ENCODE assay signal across 8 cellular contexts in the genomic region with DNA sequence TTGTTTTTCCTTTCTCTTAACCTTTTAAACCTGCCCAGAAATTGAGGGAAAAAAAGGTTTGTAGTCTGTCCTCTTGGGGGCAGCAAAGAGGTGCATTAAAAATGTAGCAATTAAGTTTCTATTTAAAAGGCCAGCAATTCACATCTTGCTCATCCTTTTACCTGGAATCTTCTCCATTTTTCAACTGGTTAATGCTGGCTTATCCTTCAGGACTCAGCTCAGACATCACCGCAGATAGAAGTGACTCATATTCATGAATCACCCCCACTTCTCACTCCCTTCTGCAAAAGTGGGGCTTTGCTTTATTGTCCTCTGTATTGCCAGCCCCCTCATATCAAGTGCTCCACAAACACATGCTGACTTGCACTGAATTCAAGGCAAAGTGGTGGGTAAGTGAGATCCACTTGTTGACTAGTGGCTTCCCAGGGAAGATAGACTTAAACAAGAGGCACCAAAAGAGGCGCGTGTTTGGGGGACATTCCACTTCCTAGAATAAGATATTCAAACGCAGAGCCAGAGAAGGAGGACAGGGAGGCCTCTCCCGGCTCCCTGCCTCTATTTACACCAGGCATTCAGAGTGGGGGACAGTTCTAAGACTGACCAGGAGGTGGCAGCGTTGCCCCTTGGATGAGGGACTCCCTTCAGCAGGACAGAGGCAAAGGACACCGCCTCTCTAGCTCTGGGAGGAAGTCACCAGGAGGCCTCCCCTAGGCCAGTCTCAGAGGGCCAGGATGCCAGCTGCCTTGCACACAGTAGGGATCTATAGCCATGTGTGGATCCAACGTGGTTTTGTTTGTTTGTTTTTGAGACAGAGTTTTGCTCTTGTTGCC. TPM values are rescaled to one million over a fixed set of nuclear protein-coding genes. Genes with fewer than 3 reads are reported as not detected.
DNase-seq lines count a peak whose midpoint lies in the region; ATAC-seq and TF ChIP-seq lines count a peak whose summit lies in the region.

No MANE protein-coding gene starts in this region.

- peaks cover 0 to 2% of the 10 kb centered on the region in 2 donors for H3K27me3 Mint-ChIP-seq in CD8-positive, alpha-beta memory T cell
- H3K27me3 Mint-ChIP-seq in activated T-helper 2 cell treated with anti-CD3 and anti-CD28 coated beads, Interferon-gamma antibody, Interleukin-2, Interleukin-4, amounts not matched to agents 10 μg/mL and 5 μg/mL and 100 μg/mL, durations not matched to agents 14 hours and 24 hours and 36 hours (ENCODE audit: low read depth), result no peaks in the 10 kb centered on the region

- H3K9me3 ChIP-seq in CD8-positive, alpha-beta memory T cell (ENCODE audit: low read length), result no peaks in the 10 kb centered on the region
- H3K9me3 ChIP-seq in neutrophil (no peaks in the 10 kb centered on the region), suprapubic skin (no peaks in the 10 kb centered on the region)

- peak; percentile 48 to 74 (median 56) for DNase-seq in CD8-positive, alpha-beta memory T cell
- DNase-seq in RWPE1 (ENCODE audit: low spot score) (peak; percentile 78), foreskin fibroblast (peak; percentile 66 to 90), suprapubic skin (ENCODE audit: low spot score in 2 of 2) (peak; percentile 94)
- DNase-seq in activated T-helper 2 cell treated with anti-CD3 and anti-CD28 coated beads, Interferon-gamma antibody, Interleukin-2, Interleukin-4, amounts not matched to agents 10 μg/mL and 5 μg/mL and 100 μg/mL, durations not matched to agents 14 hours and 24 hours and 36 hours (ENCODE audit: low spot score), result peak; percentile 74

- no peaks in the 10 kb centered on the region for H3K36me3 Mint-ChIP-seq in CD8-positive, alpha-beta memory T cell
- H3K36me3 Mint-ChIP-seq in activated T-helper 2 cell treated with anti-CD3 and anti-CD28 coated beads, Interferon-gamma antibody, Interleukin-2, Interleukin-4, amounts not matched to agents 10 μg/mL and 5 μg/mL and 100 μg/mL, durations not matched to agents 14 hours and 24 hours and 36 hours (ENCODE audit: low read depth), result no peaks in the 10 kb centered on the region

- peak overlapping the region in 2 of 7 donors; percentile 9 for H3K4me3 Mint-ChIP-seq in CD8-positive, alpha-beta memory T cell
- H3K4me3 Mint-ChIP-seq in activated T-helper 2 cell treated with anti-CD3 and anti-CD28 coated beads, Interferon-gamma antibody, Interleukin-2, Interleukin-4, amounts not matched to agents 10 μg/mL and 5 μg/mL and 100 μg/mL, durations not matched to agents 14 hours and 24 hours and 36 hours (ENCODE audit: low read depth), result no peak overlapping the region

- 14% methylated on average over 8 of the region's 8 CpGs for WGBS in suprapubic skin

- no peaks in the 10 kb centered on the region for H3K36me3 ChIP-seq in CD8-positive, alpha-beta memory T cell (ENCODE audit: insufficient read depth, low read length)
- H3K36me3 ChIP-seq in neutrophil (no peaks in the 10 kb centered on the region), suprapubic skin (no peaks in the 10 kb centered on the region)

- intact Hi-C loops in activated T-helper 2 cell treated with anti-CD3 and anti-CD28 coated beads, Interferon-gamma antibody, Interleukin-2, Interleukin-4, amounts not matched to agents 10 μg/mL and 5 μg/mL and 100 μg/mL, durations not matched to agents 14 hours and 24 hours and 36 hours (cut with micrococcal nuclease), result loop anchor here (1.0 to 10.0 kb wide), 6 partner anchors 59 to 703 kb away; a partner anchor contains a TSS

- no peaks in the 10 kb centered on the region for H3K27me3 ChIP-seq in CD8-positive, alpha-beta memory T cell (ENCODE audit: insufficient read depth, low read length, poor library complexity, severe bottlenecking)
- no peaks in the 10 kb centered on the region for H3K27me3 ChIP-seq in neutrophil
- H3K27me3 ChIP-seq in suprapubic skin, result no peaks in the 10 kb centered on the region

- H3K27ac ChIP-seq in CD8-positive, alpha-beta memory T cell (ENCODE audit: low read depth, low read length), result no peak overlapping the region
- H3K27ac ChIP-seq in RWPE1, result peak overlapping the region; percentile 39
- H3K27ac ChIP-seq in neutrophil, result peak overlapping the region; percentile 20
- H3K27ac ChIP-seq in suprapubic skin, result no peak overlapping the region

- H3K9me3 Mint-ChIP-seq in CD8-positive, alpha-beta memory T cell, result no peaks in the 10 kb centered on the region
- H3K9me3 Mint-ChIP-seq in activated T-helper 2 cell treated with anti-CD3 and anti-CD28 coated beads, Interferon-gamma antibody, Interleukin-2, Interleukin-4, amounts not matched to agents 10 μg/mL and 5 μg/mL and 100 μg/mL, durations not matched to agents 14 hours and 24 hours and 36 hours, result no peaks in the 10 kb centered on the region

- POLR2A ChIA-PET in CD8-positive, alpha-beta memory T cell (lab: Charles Lee), result no interaction called here
- POLR2A ChIA-PET in RWPE1 (lab: Yijun Ruan, JAX; ENCODE audit: low non-redundant PET), result no interaction called here

- ATAC-seq in GM21390 (IDR thresholded peaks at IDR 0.05; ENCODE audit: unreplicated experiment), result peak; percentile 86

- H3K4me1 ChIP-seq in CD8-positive, alpha-beta memory T cell (ENCODE audit: insufficient read depth, low read length), result peaks cover 38% of the 10 kb centered on the region
- H3K4me1 ChIP-seq in neutrophil (ENCODE audit: control insufficient read depth in 1 of 2, insufficient read depth in 1 of 2, low read depth in 1 of 2, low read length in 1 of 2) (peaks cover 21 to 25% of the 10 kb centered on the region in 2 experiments), suprapubic skin (peaks cover 41% of the 10 kb centered on the region)

- H3K27ac Mint-ChIP-seq in CD8-positive, alpha-beta memory T cell, result peak overlapping the region in 5 of 8 donors; percentile 5 to 61 (median 51)
- no peak overlapping the region for H3K27ac Mint-ChIP-seq in activated T-helper 2 cell treated with anti-CD3 and anti-CD28 coated beads, Interferon-gamma antibody, Interleukin-2, Interleukin-4, amounts not matched to agents 10 μg/mL and 5 μg/mL and 100 μg/mL, durations not matched to agents 14 hours and 24 hours and 36 hours

- H3K4me3 ChIP-seq in CD8-positive, alpha-beta memory T cell (ENCODE audit: low read length), result no peak overlapping the region
- H3K4me3 ChIP-seq in foreskin fibroblast (ENCODE audit: low read depth in 1 of 2, low read length in 2 of 2), result no peak overlapping the region
- no peak overlapping the region for H3K4me3 ChIP-seq in neutrophil (ENCODE audit: low read depth in 1 of 2, low read length in 1 of 2)
- no peak overlapping the region for H3K4me3 ChIP-seq in suprapubic skin

- TF ChIP-seq POLR2A in suprapubic skin (IDR thresholded peaks at IDR 0.05), result no peak

- TF ChIP-seq CTCF in LNCAP (IDR thresholded peaks at IDR 0.05) (peak; percentile 83), RWPE1 (conservative IDR thresholded peaks at IDR 0.05; ENCODE audit: low read depth) (peak; percentile 72), foreskin fibroblast (IDR thresholded peaks at IDR 0.05; ENCODE audit: low read depth, low read length) (peak; percentile 88), neutrophil (IDR thresholded peaks at IDR 0.05) (peak; percentile 96), suprapubic skin (IDR thresholded peaks at IDR 0.05) (peak; percentile 79 to 93)

- CTCF ChIA-PET in CD8-positive, alpha-beta memory T cell (lab: Charles Lee), result interaction anchor here (1.0 to 2.7 kb wide), 11 partner anchors 10 to 317 kb away, joined by 3 to 22 read pairs (median 4); a partner anchor contains a TSS
- CTCF ChIA-PET in RWPE1 (lab: Yijun Ruan, JAX), result interaction anchor here (0.6 to 5.7 kb wide), 9 partner anchors 14 to 725 kb away, joined by 3 to 40 read pairs (median 4); no protein-coding TSS in a partner anchor

- no peak for TF ChIP-seq EP300 in suprapubic skin (IDR thresholded peaks at IDR 0.05)

- peaks cover 24 to 34% (median 31%) of the 10 kb centered on the region in 3 donors for H3K4me1 Mint-ChIP-seq in CD8-positive, alpha-beta memory T cell
- H3K4me1 Mint-ChIP-seq in activated T-helper 2 cell treated with anti-CD3 and anti-CD28 coated beads, Interferon-gamma antibody, Interleukin-2, Interleukin-4, amounts not matched to agents 10 μg/mL and 5 μg/mL and 100 μg/mL, durations not matched to agents 14 hours and 24 hours and 36 hours (ENCODE audit: low read depth), result peaks cover 44% of the 10 kb centered on the region

RNA-seq across cellular contexts. Expression of a gene that starts 23.2 kb away (rescaled TPM):
- total RNA-seq in CD8-positive, alpha-beta memory T cell, result not detected
- polyA plus RNA-seq in CD8-positive, alpha-beta memory T cell, result not detected
- total RNA-seq in activated T-helper 2 cell treated with anti-CD3 and anti-CD28 coated beads, Interferon-gamma antibody, Interleukin-2, Interleukin-4, amounts not matched to agents 10 μg/mL and 5 μg/mL and 100 μg/mL, durations not matched to agents 14 hours and 24 hours and 36 hours, result not detected in 2 replicates
- total RNA-seq in suprapubic skin, result under 1 TPM in 3 of 4 donors, not detected in 1; 0.13 to 0.89 (median 0.23) TPM

Comparison
In these comparisons a context has a peak if more than half of its experiments do, and no peak if none do; other contexts are left out.
1. H3K27ac ChIP-seq: peak in RWPE1 (single experiment) and neutrophil (single experiment); none in CD8-positive, alpha-beta memory T cell (single experiment) and suprapubic skin (single experiment).
2. Peak in every context shown above with its lines, with median percentiles within 50 percentile points of each other: DNase-seq and CTCF ChIP-seq.